1 cellular context compared by ENCODE assay signal in genomic region chr19:58474997-58475713, GRCh38.
TF ChIP-seq lines count a peak whose summit lies in the region.

No MANE protein-coding gene starts in this region.

TF ChIP-seq in K562, 482 proteins besides CTCF, POLR2A, EP300 and RAD21 (continued from another document):
- TF ChIP-seq ELF4 (CRISPR knock-in tag; IDR thresholded peaks at IDR 0.05) (no peak), GTF2E2 (tag; IDR thresholded peaks at IDR 0.05) (no peak), ZBTB8A (IDR thresholded peaks at IDR 0.05; ENCODE audit: partially characterized antibody) (no peak), ZNF217 (CRISPR knock-in tag; IDR thresholded peaks at IDR 0.05) (no peak), SUPT5H (IDR thresholded peaks at IDR 0.05) (peak; percentile 57; the same call in 1 of the 2 replicates), CHCHD3 (CRISPR knock-in tag; IDR thresholded peaks at IDR 0.05) (no peak), SMARCB1 (IDR thresholded peaks at IDR 0.05; ENCODE audit: insufficient read length, low read depth) (no peak), JUNB (CRISPR knock-in tag; conservative IDR thresholded peaks at IDR 0.05) (no peak), PTRF (tag; IDR thresholded peaks at IDR 0.05) (no peak), TCF7 (IDR thresholded peaks at IDR 0.05; ENCODE audit: borderline replicate concordance) (no peak), KLF6 (CRISPR knock-in tag; IDR thresholded peaks at IDR 0.05; ENCODE audit: borderline replicate concordance) (no peak), HDAC1 (IDR thresholded peaks at IDR 0.05) (peak in 1 of 2 experiments; percentile 75; a peak in 2 of 4 replicates), THRB (CRISPR knock-in tag; conservative IDR thresholded peaks at IDR 0.05) (no peak), FOXK2 (conservative IDR thresholded peaks at IDR 0.05 in 1 of 2, IDR thresholded peaks at IDR 0.05 in 1 of 2; ENCODE audit: low read depth in 2 of 2) (no peak), ILF3 (IDR thresholded peaks at IDR 0.05; ENCODE audit: borderline replicate concordance) (no peak), HES1 (IDR thresholded peaks at IDR 0.05; ENCODE audit: low read depth) (no peak), RFX7 (CRISPR knock-in tag; IDR thresholded peaks at IDR 0.05) (no peak), ZNF253 (CRISPR knock-in tag; conservative IDR thresholded peaks at IDR 0.05) (no peak), CCNT2 (IDR thresholded peaks at IDR 0.05; ENCODE audit: borderline replicate concordance, extremely low read depth, insufficient read length, low read depth, low read length) (no peak), MTA3 (IDR thresholded peaks at IDR 0.05; ENCODE audit: borderline replicate concordance) (no peak), PHF21A (IDR thresholded peaks at IDR 0.05; ENCODE audit: borderline replicate concordance, low read depth) (no peak)
- TF ChIP-seq, protein P1, sequence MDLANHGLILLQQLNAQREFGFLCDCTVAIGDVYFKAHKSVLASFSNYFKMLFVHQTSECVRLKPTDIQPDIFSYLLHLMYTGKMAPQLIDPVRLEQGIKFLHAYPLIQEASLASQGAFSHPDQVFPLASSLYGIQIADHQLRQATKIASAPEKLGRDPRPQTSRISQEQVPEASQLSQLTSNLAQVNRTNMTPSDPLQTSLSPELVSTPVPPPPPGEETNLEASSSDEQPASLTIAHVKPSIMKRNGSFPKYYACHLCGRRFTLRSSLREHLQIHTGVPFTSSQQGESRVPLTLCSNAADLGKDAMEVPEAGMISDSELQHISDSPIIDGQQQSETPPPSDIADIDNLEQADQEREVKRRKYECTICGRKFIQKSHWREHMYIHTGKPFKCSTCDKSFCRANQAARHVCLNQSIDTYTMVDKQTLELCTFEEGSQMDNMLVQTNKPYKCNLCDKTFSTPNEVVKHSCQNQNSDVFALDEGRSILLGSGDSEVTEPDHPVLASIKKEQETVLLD (IDR thresholded peaks at IDR 0.05): no peak
- TF ChIP-seq, protein P2, sequence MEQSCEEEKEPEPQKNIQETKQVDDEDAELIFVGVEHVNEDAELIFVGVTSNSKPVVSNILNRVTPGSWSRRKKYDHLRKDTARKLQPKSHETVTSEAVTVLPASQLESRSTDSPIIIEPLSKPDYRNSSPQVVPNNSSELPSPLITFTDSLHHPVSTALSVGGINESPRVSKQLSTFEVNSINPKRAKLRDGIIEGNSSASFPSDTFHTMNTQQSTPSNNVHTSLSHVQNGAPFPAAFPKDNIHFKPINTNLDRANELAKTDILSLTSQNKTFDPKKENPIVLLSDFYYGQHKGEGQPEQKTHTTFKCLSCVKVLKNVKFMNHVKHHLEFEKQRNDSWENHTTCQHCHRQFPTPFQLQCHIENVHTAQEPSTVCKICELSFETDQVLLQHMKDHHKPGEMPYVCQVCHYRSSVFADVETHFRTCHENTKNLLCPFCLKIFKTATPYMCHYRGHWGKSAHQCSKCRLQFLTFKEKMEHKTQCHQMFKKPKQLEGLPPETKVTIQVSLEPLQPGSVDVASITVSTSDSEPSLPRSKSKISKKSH (CRISPR knock-in tag; IDR thresholded peaks at IDR 0.05): no peak
- TF ChIP-seq, protein P3, sequence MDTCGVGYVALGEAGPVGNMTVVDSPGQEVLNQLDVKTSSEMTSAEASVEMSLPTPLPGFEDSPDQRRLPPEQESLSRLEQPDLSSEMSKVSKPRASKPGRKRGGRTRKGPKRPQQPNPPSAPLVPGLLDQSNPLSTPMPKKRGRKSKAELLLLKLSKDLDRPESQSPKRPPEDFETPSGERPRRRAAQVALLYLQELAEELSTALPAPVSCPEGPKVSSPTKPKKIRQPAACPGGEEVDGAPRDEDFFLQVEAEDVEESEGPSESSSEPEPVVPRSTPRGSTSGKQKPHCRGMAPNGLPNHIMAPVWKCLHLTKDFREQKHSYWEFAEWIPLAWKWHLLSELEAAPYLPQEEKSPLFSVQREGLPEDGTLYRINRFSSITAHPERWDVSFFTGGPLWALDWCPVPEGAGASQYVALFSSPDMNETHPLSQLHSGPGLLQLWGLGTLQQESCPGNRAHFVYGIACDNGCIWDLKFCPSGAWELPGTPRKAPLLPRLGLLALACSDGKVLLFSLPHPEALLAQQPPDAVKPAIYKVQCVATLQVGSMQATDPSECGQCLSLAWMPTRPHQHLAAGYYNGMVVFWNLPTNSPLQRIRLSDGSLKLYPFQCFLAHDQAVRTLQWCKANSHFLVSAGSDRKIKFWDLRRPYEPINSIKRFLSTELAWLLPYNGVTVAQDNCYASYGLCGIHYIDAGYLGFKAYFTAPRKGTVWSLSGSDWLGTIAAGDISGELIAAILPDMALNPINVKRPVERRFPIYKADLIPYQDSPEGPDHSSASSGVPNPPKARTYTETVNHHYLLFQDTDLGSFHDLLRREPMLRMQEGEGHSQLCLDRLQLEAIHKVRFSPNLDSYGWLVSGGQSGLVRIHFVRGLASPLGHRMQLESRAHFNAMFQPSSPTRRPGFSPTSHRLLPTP (IDR thresholded peaks at IDR 0.05; ENCODE audit: borderline replicate concordance, extremely low read depth, insufficient read length): no peak
- TF ChIP-seq, protein P4, sequence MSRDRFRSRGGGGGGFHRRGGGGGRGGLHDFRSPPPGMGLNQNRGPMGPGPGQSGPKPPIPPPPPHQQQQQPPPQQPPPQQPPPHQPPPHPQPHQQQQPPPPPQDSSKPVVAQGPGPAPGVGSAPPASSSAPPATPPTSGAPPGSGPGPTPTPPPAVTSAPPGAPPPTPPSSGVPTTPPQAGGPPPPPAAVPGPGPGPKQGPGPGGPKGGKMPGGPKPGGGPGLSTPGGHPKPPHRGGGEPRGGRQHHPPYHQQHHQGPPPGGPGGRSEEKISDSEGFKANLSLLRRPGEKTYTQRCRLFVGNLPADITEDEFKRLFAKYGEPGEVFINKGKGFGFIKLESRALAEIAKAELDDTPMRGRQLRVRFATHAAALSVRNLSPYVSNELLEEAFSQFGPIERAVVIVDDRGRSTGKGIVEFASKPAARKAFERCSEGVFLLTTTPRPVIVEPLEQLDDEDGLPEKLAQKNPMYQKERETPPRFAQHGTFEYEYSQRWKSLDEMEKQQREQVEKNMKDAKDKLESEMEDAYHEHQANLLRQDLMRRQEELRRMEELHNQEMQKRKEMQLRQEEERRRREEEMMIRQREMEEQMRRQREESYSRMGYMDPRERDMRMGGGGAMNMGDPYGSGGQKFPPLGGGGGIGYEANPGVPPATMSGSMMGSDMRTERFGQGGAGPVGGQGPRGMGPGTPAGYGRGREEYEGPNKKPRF (IDR thresholded peaks at IDR 0.05; ENCODE audit: low read depth, low read length): no peak
